Comparison of ENCODE assay signal across 15 cellular contexts in genomic region chr20:58985656-58986055, GRCh38. TPM values are rescaled to one million over a fixed set of nuclear protein-coding genes. Genes with fewer than 3 reads are reported as not detected.
DNase-seq lines count a peak whose midpoint lies in the region; ATAC-seq and TF ChIP-seq lines count a peak whose summit lies in the region.
"Had no signal": no experiment of that assay in that cellular context is flagged by ENCODE, and none has a peak within 500 bp of the region (broad histone marks: within the 10 kb centered on the region; RNA-seq: fewer than 3 reads in every experiment).

No MANE protein-coding gene starts in this region.

- no peaks in the 10 kb centered on the region for H3K27me3 Mint-ChIP-seq in activated B cell treated with CpG ODN at 0.5 μM for 24 hours

- H3K27ac ChIP-seq in right cardiac atrium (ENCODE audit: low read length) = no peak overlapping the region
- peak overlapping the region in 2 of 3 donors; percentile 71 to 87 for H3K27ac ChIP-seq in thyroid gland

- 58% methylated on average over 5 of the region's 5 CpGs for WGBS in right cardiac atrium
- 69 to 80% methylated on average over 5 of the region's 5 CpGs for WGBS in thyroid gland, 2 donors

- DNase-seq in left ventricle myocardium superior = no peak
- no peak for DNase-seq in right cardiac atrium
- no peak for DNase-seq in activated B cell treated with CpG ODN at 0.5 μM for 24 hours
- DNase-seq in islet precursor cell = peak; percentile 6
- DNase-seq in thyroid gland = no peak
- no peak for DNase-seq in HuH-7.5 (ENCODE audit: low spot score)
- no peak for DNase-seq in GM03348 (ENCODE audit: low spot score)
- DNase-seq: DMS 273 treated with DMSO at 0.1 percent for 48 hours, HFFc6, MM.1S, NCI-H1105, NCI-H1694 treated with DMSO at 0.1 percent for 48 hours, NCI-H69 had no signal

- no peak for TF ChIP-seq CTCF in activated B cell treated with CpG ODN at 0.5 μM for 24 hours (IDR thresholded peaks at IDR 0.05)
- TF ChIP-seq CTCF in thyroid gland (IDR thresholded peaks at IDR 0.05) = no peak

- peaks cover 24 to 28% of the 10 kb centered on the region in 2 donors for H3K36me3 ChIP-seq in thyroid gland

- peaks cover 11% of the 10 kb centered on the region for H3K4me1 ChIP-seq in right cardiac atrium (ENCODE audit: control insufficient read depth, insufficient read depth, low read length)
- peaks cover 62 to 68% of the 10 kb centered on the region in 2 donors for H3K4me1 ChIP-seq in thyroid gland

- H3K9me3 Mint-ChIP-seq in activated B cell treated with CpG ODN at 0.5 μM for 24 hours = no peaks in the 10 kb centered on the region
- H3K9me3 Mint-ChIP-seq: HFFc6 had no signal

- intact Hi-C loops in left ventricle myocardium superior (cut with micrococcal nuclease) (no loop called here), right cardiac atrium (cut with DNase I) (loop anchor here in 2 of 4 donors (10.0 kb wide), 1 partner anchor 91 kb away; no protein-coding TSS in a partner anchor), activated B cell treated with CpG ODN at 0.5 μM for 24 hours (cut with micrococcal nuclease) (no loop called here), thyroid gland (cut with DNase I) (loop anchor here (10.0 kb wide), 1 partner anchor 49 kb away; the partner anchor contains the start of gene ATP5F1E)

- peak; percentile 15 for ATAC-seq in left ventricle myocardium superior
- no peak for ATAC-seq in right cardiac atrium
- ATAC-seq in activated B cell treated with CpG ODN at 0.5 μM for 24 hours (ENCODE audit: low read depth) = no peak
- no peak for ATAC-seq in HG02610 (IDR thresholded peaks at IDR 0.05; ENCODE audit: unreplicated experiment)

- H3K9me3 ChIP-seq in right cardiac atrium (ENCODE audit: control insufficient read depth, low read length) (no peaks in the 10 kb centered on the region), thyroid gland (no peaks in the 10 kb centered on the region)

- TF ChIP-seq POLR2A in thyroid gland (IDR thresholded peaks at IDR 0.05) = no peak

- H3K27ac Mint-ChIP-seq in activated B cell treated with CpG ODN at 0.5 μM for 24 hours = peak overlapping the region; percentile 18
- H3K27ac Mint-ChIP-seq: HFFc6 had no signal

- POLR2A ChIA-PET in activated B cell treated with CpG ODN at 0.5 μM for 24 hours (lab: Charles Lee) = no interaction called here

- H3K36me3 Mint-ChIP-seq in activated B cell treated with CpG ODN at 0.5 μM for 24 hours (ENCODE audit: low read depth) = peaks cover 50% of the 10 kb centered on the region

- no peaks in the 10 kb centered on the region for H3K27me3 ChIP-seq in right cardiac atrium (ENCODE audit: control insufficient read depth, insufficient read depth)
- H3K27me3 ChIP-seq in thyroid gland = no peaks in the 10 kb centered on the region

- H3K4me3 Mint-ChIP-seq in activated B cell treated with CpG ODN at 0.5 μM for 24 hours = no peak overlapping the region
- H3K4me3 Mint-ChIP-seq: HFFc6 had no signal

- CTCF ChIA-PET in activated B cell treated with CpG ODN at 0.5 μM for 24 hours (lab: Charles Lee) = no interaction called here

- H3K4me3 ChIP-seq in right cardiac atrium (ENCODE audit: low read length) (no peak overlapping the region), thyroid gland (replicated peaks in 1 of 3) (no peak overlapping the region)

- H3K4me1 Mint-ChIP-seq in activated B cell treated with CpG ODN at 0.5 μM for 24 hours = peaks cover 31% of the 10 kb centered on the region

RNA-seq across cellular contexts. Expression of gene NELFCD, which starts 4.6 kb away (rescaled TPM):
- total RNA-seq in left ventricle myocardium superior (35.6 TPM), right cardiac atrium (10 to 100 TPM; 26.4 to 33.0 (median 28.9) TPM), activated B cell treated with CpG ODN at 0.5 μM for 24 hours (97.2 and 107 TPM in 2 replicates), thyroid gland (100 to 1,000 TPM in 3 of 4 donors, 10 to 100 TPM in 1; 96.6 to 129 (median 113) TPM)
- 19.2 TPM for polyA plus RNA-seq in right cardiac atrium

RNA-seq across cellular contexts. Expression of gene CTSZ, which starts 21.4 kb away (rescaled TPM):
- total RNA-seq in left ventricle myocardium superior (129 TPM), right cardiac atrium (100 to 1,000 TPM; 136 to 166 (median 142) TPM), activated B cell treated with CpG ODN at 0.5 μM for 24 hours (262 and 278 TPM in 2 replicates), thyroid gland (100 to 1,000 TPM; 152 to 256 (median 212) TPM)
- 149 TPM for polyA plus RNA-seq in right cardiac atrium

RNA-seq across cellular contexts. Expression of gene TUBB1, which starts 33.6 kb away (rescaled TPM):
- total RNA-seq in left ventricle myocardium superior (0.30 TPM), right cardiac atrium (under 1 TPM in 3 of 4 donors, not detected in 1; 0.11 to 0.17 (median 0.12) TPM), activated B cell treated with CpG ODN at 0.5 μM for 24 hours (0.05 and 0.09 TPM in 2 replicates), thyroid gland (under 1 TPM in 2 of 4 donors, not detected in 2; 0.11 to 0.46 TPM)
- 0.09 TPM for polyA plus RNA-seq in right cardiac atrium
- total RNA-seq: H4, HFFc6 had no signal

RNA-seq across cellular contexts. Expression of gene ATP5F1E, which starts 46.5 kb away (rescaled TPM):
- total RNA-seq in left ventricle myocardium superior (128 TPM), right cardiac atrium (100 to 1,000 TPM; 109 to 131 (median 121) TPM), activated B cell treated with CpG ODN at 0.5 μM for 24 hours (84.0 and 86.1 TPM in 2 replicates), thyroid gland (10 to 100 TPM; 13.3 to 57.8 (median 32.4) TPM)
- polyA plus RNA-seq in right cardiac atrium = 131 TPM

RNA-seq across cellular contexts. Expression of gene PRELID3B, which starts 56.9 kb away (rescaled TPM):
- total RNA-seq in left ventricle myocardium superior (50.1 TPM), right cardiac atrium (10 to 100 TPM; 32.1 to 49.0 (median 41.3) TPM), activated B cell treated with CpG ODN at 0.5 μM for 24 hours (54.2 and 58.4 TPM in 2 replicates), thyroid gland (100 to 1,000 TPM in 1 of 4 donors, 10 to 100 TPM in 3; 74.4 to 112 (median 85.6) TPM)
- polyA plus RNA-seq in right cardiac atrium = 18.3 TPM
